12 cellular contexts compared by ENCODE assay signal in genomic region chr9:19375536-19375935, GRCh38. TPM values are rescaled to one million over a fixed set of nuclear protein-coding genes. Genes with fewer than 3 reads are reported as not detected.
A peak's percentile ranks its signal among the peaks of the same experiment; 100 is the strongest.
DNase-seq lines count a peak whose midpoint lies in the region; ATAC-seq and TF ChIP-seq lines count a peak whose summit lies in the region.
"Had no signal": no experiment of that assay in that cellular context is flagged by ENCODE, and none has a peak within 500 bp of the region (broad histone marks: within the 10 kb centered on the region; RNA-seq: fewer than 3 reads in every experiment).

No MANE protein-coding gene starts in this region.

- ATAC-seq in stimulated activated naive CD8-positive, alpha-beta T cell treated with anti-CD3 and anti-CD28 coated beads, Interleukin-15, Interleukin-2, amounts not matched to agents 100 U/mL and 50 U/mL, for 24 hours = no peak
- no peak for ATAC-seq in T-helper 17 cell
- ATAC-seq in GM21360 (IDR thresholded peaks at IDR 0.05; ENCODE audit: unreplicated experiment) = no peak
- ATAC-seq in HG03025 (IDR thresholded peaks at IDR 0.05; ENCODE audit: low FRiP score, unreplicated experiment) = no peak
- ATAC-seq: activated naive CD4-positive, alpha-beta T cell treated with anti-CD3 and anti-CD28 coated beads, Interleukin-2, amount 50 U/mL, for 72 hours; right cardiac atrium had no signal

- DNase-seq in stimulated activated naive CD8-positive, alpha-beta T cell treated with anti-CD3 and anti-CD28 coated beads, Interleukin-15, Interleukin-2, amounts not matched to agents 100 U/mL and 50 U/mL, for 24 hours = no peak
- DNase-seq in T-helper 17 cell (no peak), fibroblast of mammary gland (ENCODE audit: low read depth) (peak; percentile 26), erythroblast (lab: John Stamatoyannopoulos, UW) (no peak)
- DNase-seq in stimulated activated CD4-positive, alpha-beta T cell treated with anti-CD3 and anti-CD28 coated beads, Interleukin-12 subunit alpha, Interleukin-12 subunit beta, amount 100 ng/mL, for 4 hours = no peak
- DNase-seq: CD4-positive, alpha-beta memory T cell; MG63; right cardiac atrium had no signal

- no peak overlapping the region for H3K4me3 ChIP-seq in fibroblast of mammary gland (ENCODE audit: control insufficient read depth, low read depth, low read length)
- H3K4me3 ChIP-seq: MG63 had no signal

- H3K4me1 Mint-ChIP-seq in stimulated activated naive CD8-positive, alpha-beta T cell treated with anti-CD3 and anti-CD28 coated beads, Interleukin-15, Interleukin-2, amounts not matched to agents 100 ng/mL and 50 ng/mL, for 24 hours (ENCODE audit: low read depth) = peaks cover 48% of the 10 kb centered on the region
- H3K4me1 Mint-ChIP-seq in T-helper 17 cell = peaks cover 36% of the 10 kb centered on the region

- H3K27ac Mint-ChIP-seq in stimulated activated naive CD8-positive, alpha-beta T cell treated with anti-CD3 and anti-CD28 coated beads, Interleukin-15, Interleukin-2, amounts not matched to agents 100 ng/mL and 50 ng/mL, for 24 hours = peak overlapping the region; percentile 79
- H3K27ac Mint-ChIP-seq in T-helper 17 cell = peak overlapping the region; percentile 73

- TF ChIP-seq POLR2A in erythroblast (IDR thresholded peaks at IDR 0.05; ENCODE audit: low read length) = no peak

- no peak for TF ChIP-seq CTCF in fibroblast of mammary gland (conservative IDR thresholded peaks at IDR 0.05; ENCODE audit: control insufficient read depth, insufficient read depth, low read depth, low read length)

- no peaks in the 10 kb centered on the region for H3K27me3 Mint-ChIP-seq in stimulated activated naive CD8-positive, alpha-beta T cell treated with anti-CD3 and anti-CD28 coated beads, Interleukin-15, Interleukin-2, amounts not matched to agents 100 ng/mL and 50 ng/mL, for 24 hours
- H3K27me3 Mint-ChIP-seq in T-helper 17 cell = no peaks in the 10 kb centered on the region
- H3K27me3 Mint-ChIP-seq: CD4-positive, alpha-beta memory T cell had no signal

- no peaks in the 10 kb centered on the region for H3K9me3 Mint-ChIP-seq in stimulated activated naive CD8-positive, alpha-beta T cell treated with anti-CD3 and anti-CD28 coated beads, Interleukin-15, Interleukin-2, amounts not matched to agents 100 ng/mL and 50 ng/mL, for 24 hours
- H3K9me3 Mint-ChIP-seq: activated naive CD4-positive, alpha-beta T cell treated with anti-CD3 and anti-CD28 coated beads, Interleukin-2, amount 50 U/mL, for 72 hours had no signal

- peaks cover 73% of the 10 kb centered on the region for H3K36me3 Mint-ChIP-seq in stimulated activated naive CD8-positive, alpha-beta T cell treated with anti-CD3 and anti-CD28 coated beads, Interleukin-15, Interleukin-2, amounts not matched to agents 100 ng/mL and 50 ng/mL, for 24 hours (ENCODE audit: low read depth)
- H3K36me3 Mint-ChIP-seq in T-helper 17 cell (ENCODE audit: low read depth) = peaks cover 14% of the 10 kb centered on the region

- H3K9me3 ChIP-seq in T-helper 17 cell (ENCODE audit: control insufficient read depth, low read length, poor library complexity, severe bottlenecking) = no peaks in the 10 kb centered on the region
- H3K9me3 ChIP-seq: MG63 had no signal

- peak overlapping the region; percentile 26 for H3K4me3 Mint-ChIP-seq in stimulated activated naive CD8-positive, alpha-beta T cell treated with anti-CD3 and anti-CD28 coated beads, Interleukin-15, Interleukin-2, amounts not matched to agents 100 ng/mL and 50 ng/mL, for 24 hours
- no peak overlapping the region for H3K4me3 Mint-ChIP-seq in T-helper 17 cell

RNA-seq across cellular contexts. Expression of gene RPS6, which starts 4.5 kb away (rescaled TPM):
- 1,000 to 10,000 TPM; 3,083 to 3,236 TPM for total RNA-seq in T-helper 17 cell

RNA-seq across cellular contexts. Expression of gene ACER2, which starts 33.3 kb away (rescaled TPM):
- total RNA-seq in T-helper 17 cell = 1 to 10 TPM; 1.8 to 7.8 TPM
